ENCODE assay signal across 8 cellular contexts in the genomic region with DNA sequence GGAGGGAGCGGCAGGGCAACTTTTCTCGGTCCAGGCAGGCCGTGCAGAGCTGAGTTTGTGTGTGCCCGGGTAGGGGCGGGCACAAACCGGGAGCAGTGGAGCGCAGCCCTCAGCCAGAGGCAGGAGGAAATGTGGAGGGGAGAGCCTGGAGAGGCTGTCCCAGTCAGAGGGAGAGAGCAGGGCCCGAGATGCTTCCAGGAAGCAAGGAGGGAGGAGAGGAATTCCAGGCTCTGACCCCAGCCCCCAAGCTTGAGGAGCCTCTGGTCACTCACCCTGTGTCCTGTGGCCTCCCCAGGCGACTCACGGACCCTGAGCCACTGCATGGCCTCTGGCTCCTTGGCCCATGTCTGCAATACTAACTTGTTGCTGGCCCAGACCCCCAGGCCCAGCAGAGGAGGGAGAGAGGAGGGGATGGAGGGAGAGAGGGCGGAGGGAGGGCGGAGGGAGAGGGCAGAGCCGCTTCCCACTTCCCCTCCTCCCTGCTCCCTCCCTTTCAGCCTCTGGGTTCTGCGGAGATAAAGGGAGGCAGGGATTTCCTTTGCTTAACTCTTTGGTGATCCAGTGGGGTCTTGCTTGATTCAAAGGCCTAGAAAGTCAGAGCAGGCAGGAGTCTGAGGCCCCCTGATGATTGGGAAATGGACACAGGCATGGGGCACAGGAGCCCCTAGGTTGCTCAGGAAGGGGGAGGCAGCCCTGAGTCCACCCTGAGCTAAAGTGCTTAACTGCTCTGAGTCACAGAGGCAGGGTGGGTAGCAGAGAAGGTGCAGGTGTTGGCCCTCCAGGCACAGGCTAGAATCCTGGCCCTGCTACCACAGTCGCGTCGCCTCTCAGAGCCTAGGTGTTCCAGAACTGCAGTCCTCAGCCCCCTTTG. TPM values are rescaled to one million over a fixed set of nuclear protein-coding genes. Genes with fewer than 3 reads are reported as not detected.
DNase-seq lines count a peak whose midpoint lies in the region; ATAC-seq and TF ChIP-seq lines count a peak whose summit lies in the region.

A gene (minus strand): TSS at position 357 of the 871 bp plus-strand sequence. CDS start 34 bp downstream, at position 323.

- TF ChIP-seq CTCF in AG04449 (IDR thresholded peaks at IDR 0.05; ENCODE audit: insufficient read depth, low read length, missing control alignments), result no peak

- peak within 1 kb of the TSS; percentile 56 for H2BK120ac ChIP-seq in mesendoderm (ENCODE audit: low read depth, low read length)

- no peak for ATAC-seq in HG03469 (IDR thresholded peaks at IDR 0.05; ENCODE audit: unreplicated experiment)
- no peak for ATAC-seq in GM19467 (IDR thresholded peaks at IDR 0.05; ENCODE audit: unreplicated experiment)

- POLR2A ChIA-PET in AG04449 (lab: Yijun Ruan, JAX), result no interaction called here

- H3K4ac ChIP-seq in mesendoderm (ENCODE audit: low read depth, low read length), result peak within 1 kb of the TSS; percentile 82

- H3K36me3 ChIP-seq in ectodermal cell (ENCODE audit: control insufficient read depth, insufficient read depth, low read length), result no peaks in the 10 kb centered on the region
- H3K36me3 ChIP-seq in mesendoderm (ENCODE audit: control insufficient read depth, insufficient read depth, low read length), result no peaks in the 10 kb centered on the region

- H2BK5ac ChIP-seq in mesendoderm (ENCODE audit: low read length), result peak within 1 kb of the TSS; percentile 97

- H4K5ac ChIP-seq in mesendoderm (ENCODE audit: low read length), result peak within 1 kb of the TSS; percentile 61

- peak within 1 kb of the TSS; percentile 9 for H2AK5ac ChIP-seq in mesendoderm (ENCODE audit: low read length)

- no peak for DNase-seq in AG04449 (ENCODE audit: low read depth, low spot score)
- DNase-seq in M059J (ENCODE audit: low read depth), result peak; percentile 77
- peak; percentile 95 for DNase-seq in mesendoderm
- DNase-seq in DMS53 treated with DMSO at 0.1 percent for 48 hours (lab: John Stamatoyannopoulos, UW; ENCODE audit: unreplicated experiment), result no peak
- no peak for DNase-seq in HuH-7 (ENCODE audit: low spot score)

- no peaks in the 10 kb centered on the region for H3K9me3 ChIP-seq in ectodermal cell (ENCODE audit: control insufficient read depth, low read length)

- peak within 1 kb of the TSS; percentile 74 for H3K56ac ChIP-seq in mesendoderm (ENCODE audit: low read length)

- H3K79me1 ChIP-seq in mesendoderm (ENCODE audit: low read length), result no peaks in the 10 kb centered on the region

- H3K27me3 ChIP-seq in ectodermal cell (ENCODE audit: control insufficient read depth, insufficient read depth, low read length, poor library complexity, severe bottlenecking), result no peaks in the 10 kb centered on the region
- no peaks in the 10 kb centered on the region for H3K27me3 ChIP-seq in mesendoderm (ENCODE audit: insufficient read depth, low read length, poor library complexity)

- H3K27ac ChIP-seq in ectodermal cell (ENCODE audit: insufficient read depth, low read depth, low read length, poor library complexity, severe bottlenecking), result peak within 1 kb of the TSS; percentile 86
- H3K27ac ChIP-seq in mesendoderm (ENCODE audit: low read depth, low read length), result peak within 1 kb of the TSS; percentile 94

- H3K4me3 ChIP-seq in AG04449 (ENCODE audit: low read depth, low read length) (peak within 1 kb of the TSS; percentile 61), ectodermal cell (ENCODE audit: insufficient read depth, low read depth, low read length) (peak within 1 kb of the TSS; percentile 33), mesendoderm (ENCODE audit: low read length) (no peak within 1 kb of the TSS)

- H3K9ac ChIP-seq in mesendoderm (ENCODE audit: low read length), result peak within 1 kb of the TSS; percentile 42

- H3K23ac ChIP-seq in mesendoderm (ENCODE audit: low read length), result peak within 1 kb of the TSS; percentile 95

- H2BK15ac ChIP-seq in mesendoderm (replicated peaks; ENCODE audit: low read depth), result no peak within 1 kb of the TSS

- CTCF ChIA-PET in AG04449 (lab: Yijun Ruan, JAX), result interaction anchor here (0.6 to 6.3 kb wide), 6 partner anchors 10 to 22 kb away, joined by 3 to 72 read pairs (median 12); no protein-coding TSS in a partner anchor

- H3K4me1 ChIP-seq in ectodermal cell (ENCODE audit: control insufficient read depth, insufficient read depth, low read length) (peaks cover 26% of the 10 kb centered on the region), mesendoderm (ENCODE audit: control insufficient read depth, low read depth, low read length) (peaks cover 9% of the 10 kb centered on the region)

- H3K18ac ChIP-seq in mesendoderm (ENCODE audit: low read length), result peak within 1 kb of the TSS; percentile 51

- no peak within 1 kb of the TSS for H4K8ac ChIP-seq in mesendoderm (ENCODE audit: low read depth, low read length)

- no peaks in the 10 kb centered on the region for H3K79me2 ChIP-seq in mesendoderm (ENCODE audit: control insufficient read depth, insufficient read depth, low read length)

- 14 to 18% methylated on average over 16 to 17 of the region's 17 CpGs for WGBS in ectodermal cell, 2 experiments
- no CpG with 5 or more reads among the region's 17 CpGs for WGBS in mesendoderm (ENCODE audit: extremely low coverage, insufficient coverage, low lambda C conversion rate)

- H3K4me2 ChIP-seq in mesendoderm (ENCODE audit: low read length), result peak within 1 kb of the TSS; percentile 3

RNA-seq across cellular contexts. Expression of the gene that starts here (rescaled TPM):
- 14.0 and 16.5 TPM in 2 replicates for total RNA-seq in M059J (2014; rRNA removed; shearing (Covaris generic))
- 16.9 TPM for polyA plus RNA-seq in ectodermal cell (2013, experiment 1 of 4)
- 18.6 TPM for polyA plus RNA-seq in ectodermal cell (2013, experiment 2 of 4)
- polyA plus RNA-seq in ectodermal cell (2013, experiment 3 of 4), result 14.0 TPM
- polyA plus RNA-seq in ectodermal cell (2013, experiment 4 of 4), result 18.2 TPM
- polyA plus RNA-seq in mesendoderm (2013, experiment 1 of 2), result 1.8 TPM
- 2.5 TPM for polyA plus RNA-seq in mesendoderm (2013, experiment 2 of 2)

Comparison
In these comparisons a context has a peak if more than half of its experiments do, and no peak if none do; other contexts are left out.
1. DNase-seq: peak in M059J (single experiment) and mesendoderm (single experiment); none in AG04449 (single experiment), DMS53 treated with DMSO at 0.1 percent for 48 hours (single experiment) and HuH-7 (single experiment).